In the genomic region with DNA sequence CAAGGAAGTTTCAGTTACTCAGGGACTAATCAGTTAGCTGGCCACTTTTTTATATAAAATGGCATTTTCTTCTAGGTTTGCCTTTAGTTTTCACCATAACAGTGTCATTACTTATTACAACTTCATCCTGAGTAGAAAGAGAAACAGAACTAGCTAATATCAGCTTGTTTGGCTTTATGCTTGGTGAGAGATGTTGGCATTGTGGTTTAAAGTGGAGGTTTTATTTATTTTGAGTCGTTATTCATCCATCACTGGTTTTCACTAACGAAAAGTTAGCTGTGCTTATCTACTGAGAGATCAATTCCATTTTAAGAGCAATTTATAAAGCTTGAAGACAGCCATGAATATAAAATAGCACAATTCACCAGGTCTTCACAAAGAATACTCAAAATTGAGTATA, we compare ENCODE assay signal across 25 cellular contexts.
A peak's percentile ranks its signal among the peaks of the same experiment; 100 is the strongest.
DNase-seq lines count a peak whose midpoint lies in the region; FAIRE-seq and TF ChIP-seq lines count a peak whose summit lies in the region.
"Had no signal": no experiment of that assay in that cellular context is flagged by ENCODE, and none has a peak within 500 bp of the region (broad histone marks: within the 10 kb centered on the region; RNA-seq: fewer than 3 reads in every experiment).

No MANE protein-coding gene starts in this region.

- H4K20me1 ChIP-seq in astrocyte (ENCODE audit: insufficient read depth, low read length) (no peaks in the 10 kb centered on the region), neural progenitor cell (ENCODE audit: low read depth) (no peaks in the 10 kb centered on the region)

- H3K79me2 ChIP-seq in astrocyte (ENCODE audit: insufficient read depth, low read length): no peaks in the 10 kb centered on the region
- H3K79me2 ChIP-seq in neural progenitor cell (ENCODE audit: low read depth): no peaks in the 10 kb centered on the region

- H3K27me3 Mint-ChIP-seq in astrocyte (ENCODE audit: low read depth, unreplicated experiment) (no peaks in the 10 kb centered on the region), neural progenitor cell (ENCODE audit: insufficient read depth, low read depth) (peaks cover 2% of the 10 kb centered on the region)
- H3K27me3 Mint-ChIP-seq: CD4-positive, alpha-beta memory T cell had no signal

- no peak for TF ChIP-seq CTCF in astrocyte (IDR thresholded peaks at IDR 0.05; ENCODE audit: insufficient read depth, low read depth, low read length)
- TF ChIP-seq CTCF in neural progenitor cell (IDR thresholded peaks at IDR 0.05): no peak
- TF ChIP-seq CTCF in foreskin fibroblast (IDR thresholded peaks at IDR 0.05; ENCODE audit: low read depth, low read length): no peak

- H3K27ac ChIP-seq in astrocyte (ENCODE audit: low read depth, low read length) (no peak overlapping the region), neural progenitor cell (no peak overlapping the region)
- H3K27ac ChIP-seq: A549, GM23248 had no signal

- H3K4me1 ChIP-seq in astrocyte (ENCODE audit: insufficient read depth, low read length): no peaks in the 10 kb centered on the region
- peaks cover 6% of the 10 kb centered on the region for H3K4me1 ChIP-seq in neural progenitor cell
- H3K4me1 ChIP-seq: A549 had no signal

- H3K4me1 Mint-ChIP-seq in astrocyte (ENCODE audit: low read depth, unreplicated experiment): no peaks in the 10 kb centered on the region
- H3K4me1 Mint-ChIP-seq in neural progenitor cell: peaks cover 2% of the 10 kb centered on the region
- H3K4me1 Mint-ChIP-seq: CD4-positive, alpha-beta memory T cell had no signal

- no peaks in the 10 kb centered on the region for H3K36me3 Mint-ChIP-seq in astrocyte (ENCODE audit: low read depth, unreplicated experiment)
- no peaks in the 10 kb centered on the region for H3K36me3 Mint-ChIP-seq in neural progenitor cell
- H3K36me3 Mint-ChIP-seq: CD4-positive, alpha-beta memory T cell had no signal

- H3K4me2 ChIP-seq in astrocyte (ENCODE audit: low read length): no peak overlapping the region
- no peak overlapping the region for H3K4me2 ChIP-seq in neural progenitor cell
- H3K4me2 ChIP-seq: A549 had no signal

- no peak for FAIRE-seq in astrocyte (lab: Jason Lieb, UNC)
- FAIRE-seq: A549, GM12892, HTR-8/SVneo had no signal

- H3K9me3 ChIP-seq in astrocyte (ENCODE audit: insufficient read depth, low read depth, low read length) (no peaks in the 10 kb centered on the region), neural progenitor cell (ENCODE audit: low read depth) (no peaks in the 10 kb centered on the region)
- H3K9me3 ChIP-seq: A549 had no signal

- H3K4me3 Mint-ChIP-seq in astrocyte (ENCODE audit: unreplicated experiment) (no peak overlapping the region), neural progenitor cell (no peak overlapping the region)
- H3K4me3 Mint-ChIP-seq: CD4-positive, alpha-beta memory T cell; H9; HFFc6 had no signal

- H3F3A ChIP-seq in neural progenitor cell (ENCODE audit: low read depth): no peaks in the 10 kb centered on the region

- no peak overlapping the region for H3K4me3 ChIP-seq in astrocyte (ENCODE audit: insufficient read depth, low read depth, low read length)
- H3K4me3 ChIP-seq in neural progenitor cell: no peak overlapping the region
- no peak overlapping the region for H3K4me3 ChIP-seq in foreskin fibroblast (ENCODE audit: low read depth in 1 of 2, low read length in 2 of 2)
- H3K4me3 ChIP-seq: A549, GM23248 had no signal

- DNase-seq in Caki2 (ENCODE audit: low read depth) (peak; percentile 60), M059J (ENCODE audit: low read depth) (peak; percentile 17), astrocyte (ENCODE audit: low read depth) (peak; percentile 11), neural progenitor cell (ENCODE audit: low spot score) (no peak), foreskin fibroblast (no peak), NOMO-1 (lab: John Stamatoyannopoulos, UW; ENCODE audit: unreplicated experiment in 2 of 2) (no peak)
- no peak for DNase-seq in activated CD8-positive, alpha-beta memory T cell treated with anti-CD3 and anti-CD28 coated beads for 24 hours
- DNase-seq: C1 segment of cervical spinal cord; CD4-positive, alpha-beta memory T cell; COR-L47; DND-41; GM23248; H9; HFFc6; KBM-7; MM.1S; NCI-H2029; NCI-H446; NCI-H524 treated with DMSO at 0.1 percent for 48 hours; NCI-H82; RPMI8226; SHP77 had no signal

- H3K9me3 Mint-ChIP-seq in astrocyte (ENCODE audit: unreplicated experiment) (no peaks in the 10 kb centered on the region), neural progenitor cell (no peaks in the 10 kb centered on the region)
- H3K9me3 Mint-ChIP-seq: H9 had no signal

- H3K27ac Mint-ChIP-seq in astrocyte (ENCODE audit: unreplicated experiment): no peak overlapping the region
- no peak overlapping the region for H3K27ac Mint-ChIP-seq in neural progenitor cell
- H3K27ac Mint-ChIP-seq: CD4-positive, alpha-beta memory T cell; H9; HFFc6 had no signal

- in situ Hi-C loops in Caki2 (cut with HindIII; ENCODE audit: low pct_unique_long_range_greater_than_20kb, low sequenced_read_pairs): no loop called here

- no peaks in the 10 kb centered on the region for H3K27me3 ChIP-seq in astrocyte (ENCODE audit: insufficient read depth, low read length)
- H3K27me3 ChIP-seq in neural progenitor cell: no peaks in the 10 kb centered on the region

- H2AFZ ChIP-seq in astrocyte (ENCODE audit: low read depth, low read length) (no peak overlapping the region), neural progenitor cell (replicated peaks) (peak overlapping the region; percentile 30)
- H2AFZ ChIP-seq: GM23248 had no signal

- H3K36me3 ChIP-seq in astrocyte (ENCODE audit: insufficient read depth, low read length): no peaks in the 10 kb centered on the region
- no peaks in the 10 kb centered on the region for H3K36me3 ChIP-seq in neural progenitor cell

- no peak overlapping the region for H3K9ac ChIP-seq in astrocyte (ENCODE audit: low read length)
- no peak overlapping the region for H3K9ac ChIP-seq in neural progenitor cell
- H3K9ac ChIP-seq: GM23248 had no signal

Comparison
In these comparisons a context has a peak if more than half of its experiments do, and no peak if none do; other contexts are left out.
1. DNase-seq: peak in Caki2 (single experiment), M059J (single experiment) and astrocyte (single experiment); none in neural progenitor cell (single experiment), foreskin fibroblast (0 of 2), activated CD8-positive, alpha-beta memory T cell treated with anti-CD3 and anti-CD28 coated beads for 24 hours (single experiment) and NOMO-1 (0 of 2).